2 cellular contexts compared by ENCODE assay signal in the genomic region with DNA sequence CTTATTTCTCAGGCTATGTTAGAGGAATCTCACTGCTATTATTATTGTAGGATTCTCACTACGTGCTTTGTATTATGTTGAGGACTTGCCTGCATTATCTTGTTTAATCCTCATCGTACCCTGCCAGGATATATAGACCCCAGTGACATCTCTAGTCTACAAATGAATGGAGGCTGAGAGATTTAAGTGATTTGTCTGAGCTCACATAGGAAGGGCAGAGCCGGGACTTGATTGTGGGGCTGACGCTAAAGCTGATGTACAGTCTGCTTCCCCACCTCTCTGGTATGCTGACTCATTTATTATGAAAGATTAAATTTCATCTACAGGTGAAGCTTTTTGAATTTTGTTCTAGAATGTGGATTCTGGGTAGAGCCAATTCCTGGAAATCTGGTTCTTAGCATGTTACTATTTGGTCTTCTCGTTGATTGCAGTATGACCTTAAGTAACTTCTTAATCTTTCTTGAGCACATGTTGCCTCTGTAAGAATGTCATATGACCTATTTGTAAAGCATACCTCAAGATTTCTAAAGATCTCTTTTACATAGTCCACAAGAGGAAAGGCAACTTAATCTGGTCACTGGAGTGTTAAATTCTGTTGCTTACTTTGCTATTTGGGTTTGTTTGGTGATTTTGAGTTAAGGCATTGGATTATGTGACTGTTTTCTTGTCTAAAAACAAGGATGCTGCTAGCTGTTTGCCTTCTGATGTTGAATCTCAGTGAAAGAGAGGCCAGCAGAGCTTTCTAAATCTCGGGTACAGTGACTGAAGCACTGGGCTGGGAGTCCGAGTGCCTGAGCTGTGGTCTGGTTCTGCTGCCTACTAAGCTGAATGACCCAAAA.
TF ChIP-seq lines count a peak whose summit lies in the region.

No MANE protein-coding gene starts in this region.

TF ChIP-seq in GM23338, 12 proteins besides CTCF, POLR2A, EP300 and RAD21 (continued from another document and continues in another):
- TF ChIP-seq, protein P1, sequence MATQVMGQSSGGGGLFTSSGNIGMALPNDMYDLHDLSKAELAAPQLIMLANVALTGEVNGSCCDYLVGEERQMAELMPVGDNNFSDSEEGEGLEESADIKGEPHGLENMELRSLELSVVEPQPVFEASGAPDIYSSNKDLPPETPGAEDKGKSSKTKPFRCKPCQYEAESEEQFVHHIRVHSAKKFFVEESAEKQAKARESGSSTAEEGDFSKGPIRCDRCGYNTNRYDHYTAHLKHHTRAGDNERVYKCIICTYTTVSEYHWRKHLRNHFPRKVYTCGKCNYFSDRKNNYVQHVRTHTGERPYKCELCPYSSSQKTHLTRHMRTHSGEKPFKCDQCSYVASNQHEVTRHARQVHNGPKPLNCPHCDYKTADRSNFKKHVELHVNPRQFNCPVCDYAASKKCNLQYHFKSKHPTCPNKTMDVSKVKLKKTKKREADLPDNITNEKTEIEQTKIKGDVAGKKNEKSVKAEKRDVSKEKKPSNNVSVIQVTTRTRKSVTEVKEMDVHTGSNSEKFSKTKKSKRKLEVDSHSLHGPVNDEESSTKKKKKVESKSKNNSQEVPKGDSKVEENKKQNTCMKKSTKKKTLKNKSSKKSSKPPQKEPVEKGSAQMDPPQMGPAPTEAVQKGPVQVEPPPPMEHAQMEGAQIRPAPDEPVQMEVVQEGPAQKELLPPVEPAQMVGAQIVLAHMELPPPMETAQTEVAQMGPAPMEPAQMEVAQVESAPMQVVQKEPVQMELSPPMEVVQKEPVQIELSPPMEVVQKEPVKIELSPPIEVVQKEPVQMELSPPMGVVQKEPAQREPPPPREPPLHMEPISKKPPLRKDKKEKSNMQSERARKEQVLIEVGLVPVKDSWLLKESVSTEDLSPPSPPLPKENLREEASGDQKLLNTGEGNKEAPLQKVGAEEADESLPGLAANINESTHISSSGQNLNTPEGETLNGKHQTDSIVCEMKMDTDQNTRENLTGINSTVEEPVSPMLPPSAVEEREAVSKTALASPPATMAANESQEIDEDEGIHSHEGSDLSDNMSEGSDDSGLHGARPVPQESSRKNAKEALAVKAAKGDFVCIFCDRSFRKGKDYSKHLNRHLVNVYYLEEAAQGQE (IDR thresholded peaks at IDR 0.05; ENCODE audit: unreplicated experiment), result no peak
- TF ChIP-seq ZNF331 (CRISPR knock-in tag; IDR thresholded peaks at IDR 0.05; ENCODE audit: low read depth) (no peak), STAT1 (IDR thresholded peaks at IDR 0.05; ENCODE audit: unreplicated experiment) (no peak), JUNB (IDR thresholded peaks at IDR 0.05; ENCODE audit: unreplicated experiment) (no peak), EZH2 (IDR thresholded peaks at IDR 0.05; ENCODE audit: low read depth, unreplicated experiment) (no peak), ZNF114 (CRISPR knock-in tag; IDR thresholded peaks at IDR 0.05) (no peak)
- TF ChIP-seq, protein P2, sequence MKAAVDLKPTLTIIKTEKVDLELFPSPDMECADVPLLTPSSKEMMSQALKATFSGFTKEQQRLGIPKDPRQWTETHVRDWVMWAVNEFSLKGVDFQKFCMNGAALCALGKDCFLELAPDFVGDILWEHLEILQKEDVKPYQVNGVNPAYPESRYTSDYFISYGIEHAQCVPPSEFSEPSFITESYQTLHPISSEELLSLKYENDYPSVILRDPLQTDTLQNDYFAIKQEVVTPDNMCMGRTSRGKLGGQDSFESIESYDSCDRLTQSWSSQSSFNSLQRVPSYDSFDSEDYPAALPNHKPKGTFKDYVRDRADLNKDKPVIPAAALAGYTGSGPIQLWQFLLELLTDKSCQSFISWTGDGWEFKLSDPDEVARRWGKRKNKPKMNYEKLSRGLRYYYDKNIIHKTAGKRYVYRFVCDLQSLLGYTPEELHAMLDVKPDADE (IDR thresholded peaks at IDR 0.05), result no peak

TF ChIP-seq in SK-N-SH, 30 proteins besides CTCF, POLR2A, EP300 and RAD21 (continued from another document):
- TF ChIP-seq, protein P3, sequence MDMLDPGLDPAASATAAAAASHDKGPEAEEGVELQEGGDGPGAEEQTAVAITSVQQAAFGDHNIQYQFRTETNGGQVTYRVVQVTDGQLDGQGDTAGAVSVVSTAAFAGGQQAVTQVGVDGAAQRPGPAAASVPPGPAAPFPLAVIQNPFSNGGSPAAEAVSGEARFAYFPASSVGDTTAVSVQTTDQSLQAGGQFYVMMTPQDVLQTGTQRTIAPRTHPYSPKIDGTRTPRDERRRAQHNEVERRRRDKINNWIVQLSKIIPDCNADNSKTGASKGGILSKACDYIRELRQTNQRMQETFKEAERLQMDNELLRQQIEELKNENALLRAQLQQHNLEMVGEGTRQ (IDR thresholded peaks at IDR 0.05; ENCODE audit: borderline replicate concordance, low read depth, low read length), result no peak
- TF ChIP-seq, protein P4, sequence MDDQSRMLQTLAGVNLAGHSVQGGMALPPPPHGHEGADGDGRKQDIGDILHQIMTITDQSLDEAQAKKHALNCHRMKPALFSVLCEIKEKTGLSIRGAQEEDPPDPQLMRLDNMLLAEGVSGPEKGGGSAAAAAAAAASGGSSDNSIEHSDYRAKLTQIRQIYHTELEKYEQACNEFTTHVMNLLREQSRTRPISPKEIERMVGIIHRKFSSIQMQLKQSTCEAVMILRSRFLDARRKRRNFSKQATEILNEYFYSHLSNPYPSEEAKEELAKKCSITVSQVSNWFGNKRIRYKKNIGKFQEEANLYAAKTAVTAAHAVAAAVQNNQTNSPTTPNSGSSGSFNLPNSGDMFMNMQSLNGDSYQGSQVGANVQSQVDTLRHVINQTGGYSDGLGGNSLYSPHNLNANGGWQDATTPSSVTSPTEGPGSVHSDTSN (IDR thresholded peaks at IDR 0.05), result no peak
- TF ChIP-seq, protein P5, sequence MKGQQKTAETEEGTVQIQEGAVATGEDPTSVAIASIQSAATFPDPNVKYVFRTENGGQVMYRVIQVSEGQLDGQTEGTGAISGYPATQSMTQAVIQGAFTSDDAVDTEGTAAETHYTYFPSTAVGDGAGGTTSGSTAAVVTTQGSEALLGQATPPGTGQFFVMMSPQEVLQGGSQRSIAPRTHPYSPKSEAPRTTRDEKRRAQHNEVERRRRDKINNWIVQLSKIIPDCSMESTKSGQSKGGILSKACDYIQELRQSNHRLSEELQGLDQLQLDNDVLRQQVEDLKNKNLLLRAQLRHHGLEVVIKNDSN (IDR thresholded peaks at IDR 0.05; ENCODE audit: borderline replicate concordance, low read depth), result no peak
- TF ChIP-seq MXI1 (IDR thresholded peaks at IDR 0.05; ENCODE audit: low read depth, low read length) (no peak), EZH2phosphoT487 (IDR thresholded peaks at IDR 0.05; ENCODE audit: borderline replicate concordance, low read depth) (no peak), MEF2A (IDR thresholded peaks at IDR 0.05; ENCODE audit: borderline replicate concordance, low read depth) (no peak), NFIC (IDR thresholded peaks at IDR 0.05; ENCODE audit: borderline replicate concordance) (no peak), TCF12 (IDR thresholded peaks at IDR 0.05) (no peak), NRF1 (IDR thresholded peaks at IDR 0.05; ENCODE audit: low read depth, low read length) (no peak)
- TF ChIP-seq, protein P1 (IDR thresholded peaks at IDR 0.05; ENCODE audit: low read depth, low read length), result no peak
